26 cellular contexts compared by ENCODE assay signal in genomic region chr6:24385536-24386269, GRCh38. TPM values are rescaled to one million over a fixed set of nuclear protein-coding genes. Genes with fewer than 3 reads are reported as not detected.
DNase-seq lines count a peak whose midpoint lies in the region; ATAC-seq, FAIRE-seq and TF ChIP-seq lines count a peak whose summit lies in the region.
"Had no signal": no experiment of that assay in that cellular context is flagged by ENCODE, and none has a peak within 500 bp of the region (broad histone marks: within the 10 kb centered on the region; RNA-seq: fewer than 3 reads in every experiment).

No MANE protein-coding gene starts in this region.

- peak; percentile 23; the same call in 1 of the 3 replicates for TF ChIP-seq CTCF in A549 (IDR thresholded peaks at IDR 0.05)
- TF ChIP-seq CTCF in hepatocyte (IDR thresholded peaks at IDR 0.05; ENCODE audit: poor library complexity), result no peak

- H3K27ac ChIP-seq in A549 (peak overlapping the region; percentile 13 to 69; a peak in 5 of 6 replicates), hepatocyte (peak overlapping the region; percentile 36)
- H3K27ac ChIP-seq: BLaER1, gastrocnemius medialis, left ventricle myocardium inferior, PC-9 had no signal

- no peak overlapping the region for H3K4me2 ChIP-seq in A549
- H3K4me2 ChIP-seq in hepatocyte, result peak overlapping the region; percentile 27
- H3K4me2 ChIP-seq: BLaER1, PC-9 had no signal

- no peak for TF ChIP-seq POLR2A in A549 (IDR thresholded peaks at IDR 0.05; ENCODE audit: low read length)

- peak in 1 of 2 experiments; percentile 49; a peak in 1 of 6 replicates for ATAC-seq in A549
- ATAC-seq in GM19438 (IDR thresholded peaks at IDR 0.05; ENCODE audit: low read depth, unreplicated experiment), result peak; percentile 52
- no peak for ATAC-seq in HG03045 (IDR thresholded peaks at IDR 0.05; ENCODE audit: unreplicated experiment)
- ATAC-seq in HG03442 (IDR thresholded peaks at IDR 0.05; ENCODE audit: unreplicated experiment), result no peak
- ATAC-seq: activated T-cell treated with anti-CD3 and anti-CD28 coated beads, Interleukin-2, amount 50 U/mL, for 4 hours; gastrocnemius medialis had no signal

- no peaks in the 10 kb centered on the region for H3K27me3 ChIP-seq in hepatocyte
- H3K27me3 ChIP-seq: BLaER1, gastrocnemius medialis had no signal

- TF ChIP-seq RAD21 in A549 (conservative IDR thresholded peaks at IDR 0.05 in 1 of 2, IDR thresholded peaks at IDR 0.05 in 1 of 2), result peak; percentile 38 to 42; a peak in 4 of 5 replicates

- no peaks in the 10 kb centered on the region for H3K9me2 ChIP-seq in hepatocyte (replicated peaks; ENCODE audit: insufficient read depth)

- H2AFZ ChIP-seq in hepatocyte, result no peak overlapping the region
- H2AFZ ChIP-seq: PC-9 had no signal

- no peaks in the 10 kb centered on the region for H4K20me1 ChIP-seq in hepatocyte (ENCODE audit: insufficient read depth, poor library complexity, severe bottlenecking)
- H4K20me1 ChIP-seq: BLaER1 had no signal

- CTCF ChIA-PET in A549 (lab: Yijun Ruan, JAX), result interaction anchor here (1.1 to 4.9 kb wide), 2 partner anchors 103 to 107 kb away, joined by 8 to 79 read pairs; no protein-coding TSS in a partner anchor

- DNase-seq in A549 (ENCODE audit: low read depth in 1 of 2, low spot score in 1 of 2) (peak in 1 of 2 experiments; percentile 53), HTR-8/SVneo (ENCODE audit: insufficient read length, low spot score) (peak; percentile 18), hepatocyte (ENCODE audit: low spot score) (no peak), islet precursor cell (no peak)
- DNase-seq in activated CD4-positive, alpha-beta T cell treated with anti-CD3 and anti-CD28 coated beads, Interleukin-2, amount 50 U/mL, for 1 hour, result no peak
- DNase-seq: activated naive CD4-positive, alpha-beta T cell treated with anti-CD3 and anti-CD28 coated beads for 36 hours; activated T-cell treated with anti-CD3 and anti-CD28 coated beads, Interleukin-2, amount 50 U/mL, for 4 hours; central memory CD4-positive, alpha-beta T cell; erythroblast; gastrocnemius medialis; GOT3; left ventricle myocardium inferior; NCI-H1105 treated with DMSO at 0.1 percent for 48 hours; NCI-H526 treated with DMSO at 0.1 percent for 48 hours; nucleus accumbens; PC-9; stimulated activated CD4-positive, alpha-beta T cell treated with anti-CD3 and anti-CD28 coated beads, Interleukin-12 subunit alpha, Interleukin-12 subunit beta, amount 100 ng/mL, for 4 hours had no signal

- H3K79me2 ChIP-seq in hepatocyte, result peaks cover 4% of the 10 kb centered on the region

- H3K4me1 ChIP-seq in A549 (peaks cover 34% of the 10 kb centered on the region; the same call in 2 of the 3 replicates), hepatocyte (ENCODE audit: insufficient read depth) (no peaks in the 10 kb centered on the region)
- H3K4me1 ChIP-seq: gastrocnemius medialis, left ventricle myocardium inferior had no signal

- 62% methylated on average over 8 of the region's 8 CpGs for whole genome bisulfite sequencing in A549 (ENCODE audit: missing lambda C conversion rate)
- 71% methylated on average over 8 of the region's 8 CpGs for WGBS in hepatocyte (ENCODE audit: low lambda C conversion rate, missing lambda C conversion rate)

- TF ChIP-seq EP300 in A549 (IDR thresholded peaks at IDR 0.05), result no peak

- no peak for FAIRE-seq in A549 (lab: Jason Lieb, UNC)
- FAIRE-seq in HTR-8/SVneo (lab: Jason Lieb, UNC), result no peak
- FAIRE-seq: A204.1, D721Med, G401.6 had no signal

- POLR2A ChIA-PET in A549 (lab: Yijun Ruan, JAX), result no interaction called here

- H3K4me3 ChIP-seq in A549 (no peak overlapping the region), hepatocyte (no peak overlapping the region)
- H3K4me3 ChIP-seq: BLaER1, gastrocnemius medialis, left ventricle myocardium inferior, PC-9 had no signal

- H3K36me3 ChIP-seq in hepatocyte (replicated peaks; ENCODE audit: insufficient read depth, low read depth), result no peaks in the 10 kb centered on the region
- H3K36me3 ChIP-seq: BLaER1, gastrocnemius medialis, left ventricle myocardium inferior had no signal

- H3K9me3 ChIP-seq in A549 (no peaks in the 10 kb centered on the region), hepatocyte (ENCODE audit: low read depth) (no peaks in the 10 kb centered on the region)
- H3K9me3 ChIP-seq: BLaER1, gastrocnemius medialis, left ventricle myocardium inferior had no signal

TF ChIP-seq in A549, 52 proteins besides CTCF, POLR2A, EP300 and RAD21:
- TF ChIP-seq SMC3 (IDR thresholded peaks at IDR 0.05), result 0 out of 3 replicates have a peak, but pooled peaks have one; percentile 20
- peak; percentile 36 to 63; a peak in 2 of 4 replicates for TF ChIP-seq CEBPB (IDR thresholded peaks at IDR 0.05)
- TF ChIP-seq NPAS2 (CRISPR knock-in tag; IDR thresholded peaks at IDR 0.05; ENCODE audit: borderline replicate concordance), result no peak
- TF ChIP-seq CHD4 (IDR thresholded peaks at IDR 0.05; ENCODE audit: borderline replicate concordance), result no peak

RNA-seq across cellular contexts. Expression of gene MRS2, which starts 17.0 kb away (rescaled TPM):
- polyA plus RNA-seq in A549 (2011; rRNA removed) (20.3 and 24.8 TPM in 2 replicates), A549 (2017; fragmentation: RNase III; extraction: RNeasy Plus Mini Kit Qiagen cat#74134 plus additional on column Dnase treatment) (21.8 to 22.6 TPM (median 22.6 TPM) in 3 replicates), hepatocyte (21.9 and 29.0 TPM in 2 replicates)
- polyA plus RNA-seq in A549 (2012; cell fraction: cytosol; rRNA removed), result 11.3 and 12.4 TPM in 2 replicates
- 14.6 and 17.0 TPM in 2 replicates for polyA plus RNA-seq in A549 (2012; cell fraction: nucleus; rRNA removed)
- 8.1 and 13.0 TPM in 2 replicates for polyA minus RNA-seq in A549 (2011; rRNA and poly(A)+ RNA removed)
- 33.7 and 34.1 TPM in 2 replicates for total RNA-seq in hepatocyte

RNA-seq across cellular contexts. Expression of gene DCDC2, which starts 27.8 kb away (rescaled TPM):
- polyA plus RNA-seq in A549 (2011; rRNA removed) (7.9 and 9.4 TPM in 2 replicates), A549 (2017; fragmentation: RNase III; extraction: RNeasy Plus Mini Kit Qiagen cat#74134 plus additional on column Dnase treatment) (7.9 to 9.1 TPM (median 8.0 TPM) in 3 replicates), hepatocyte (2.7 and 3.8 TPM in 2 replicates)
- 2.9 TPM in 2 replicates for polyA plus RNA-seq in A549 (2012; cell fraction: cytosol; rRNA removed)
- 3.4 and 3.5 TPM in 2 replicates for polyA plus RNA-seq in A549 (2012; cell fraction: nucleus; rRNA removed)
- 3.8 and 7.2 TPM in 2 replicates for polyA minus RNA-seq in A549 (2011; rRNA and poly(A)+ RNA removed)
- 4.7 and 5.0 TPM in 2 replicates for total RNA-seq in hepatocyte
- total RNA-seq: activated naive CD4-positive, alpha-beta T cell treated with anti-CD3 and anti-CD28 coated beads for 36 hours; left ventricle myocardium inferior; LHCN-M2; T-helper 2 cell treated with Interferon-gamma antibody and Interleukin-4, amounts not matched to agents 100 ng/mL and 5 ng/mL, for 36 hours had no signal
